Comparison of ENCODE assay signal across 18 cellular contexts in the genomic region with DNA sequence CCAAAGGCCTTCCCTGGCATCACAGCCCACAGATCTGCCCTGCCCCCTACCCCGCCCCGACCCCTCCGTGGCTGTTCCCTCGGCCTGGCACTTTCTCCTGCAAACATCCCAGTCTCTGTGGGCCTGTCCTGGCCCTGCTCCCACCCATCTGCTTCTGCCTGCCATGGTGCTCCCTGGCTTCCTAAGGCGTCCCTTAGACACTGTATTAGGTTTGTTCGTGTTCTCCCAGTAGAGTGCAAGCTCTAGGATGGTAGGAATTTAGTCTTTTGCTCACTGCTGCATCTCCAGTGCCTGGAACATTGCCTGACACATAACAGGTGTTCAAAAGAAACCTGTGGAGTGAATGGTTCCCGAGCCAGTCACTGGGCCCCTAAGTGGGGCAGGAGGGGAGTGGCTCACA.
A peak's percentile ranks its signal among the peaks of the same experiment; 100 is the strongest.
DNase-seq lines count a peak whose midpoint lies in the region; ATAC-seq, FAIRE-seq and TF ChIP-seq lines count a peak whose summit lies in the region.
"Had no signal": no experiment of that assay in that cellular context is flagged by ENCODE, and none has a peak within 500 bp of the region (broad histone marks: within the 10 kb centered on the region; RNA-seq: fewer than 3 reads in every experiment).

No MANE protein-coding gene starts in this region.

- H3K79me2 ChIP-seq in OCI-LY7 (ENCODE audit: insufficient read depth, low read depth, low read length) (no peaks in the 10 kb centered on the region), HepG2 (ENCODE audit: insufficient read depth, low read length) (no peaks in the 10 kb centered on the region)

- FAIRE-seq in HepG2 (lab: Jason Lieb, UNC), result no peak
- FAIRE-seq in urothelium cell line (lab: Jason Lieb, UNC), result peak; percentile 85
- FAIRE-seq: D721Med, RCC 7860 had no signal

- H4K20me1 ChIP-seq in OCI-LY7 (ENCODE audit: insufficient read depth, low read length) (no peaks in the 10 kb centered on the region), HepG2 (ENCODE audit: insufficient read depth, low read length) (no peaks in the 10 kb centered on the region)

- no peaks in the 10 kb centered on the region for H3K36me3 Mint-ChIP-seq in activated naive CD4-positive, alpha-beta T cell treated with anti-CD3 and anti-CD28 coated beads, Interleukin-2, amount 50 U/mL, for 24 hours
- no peaks in the 10 kb centered on the region for H3K36me3 Mint-ChIP-seq in activated naive CD4-positive, alpha-beta T cell treated with anti-CD3 and anti-CD28 coated beads, Interleukin-2, amount 50 U/mL, for 72 hours

- H3K4me3 Mint-ChIP-seq in activated naive CD4-positive, alpha-beta T cell treated with anti-CD3 and anti-CD28 coated beads, Interleukin-2, amount 50 U/mL, for 24 hours, result no peak overlapping the region
- H3K4me3 Mint-ChIP-seq: B cell; CD4-positive, alpha-beta T cell; GM23338; HFFc6 had no signal

- CTCF ChIA-PET in OCI-LY7 (lab: Charles Lee; ENCODE audit: unreplicated experiment), result interaction anchor here (0.5 kb wide), 1 partner anchor 46 kb away, joined by 3 read pairs; no protein-coding TSS in a partner anchor
- CTCF ChIA-PET in HepG2 (lab: Yijun Ruan, JAX; ENCODE audit: low intra/inter-chr PET ratio, low total read pairs), result no interaction called here

- TF ChIP-seq POLR2A in HepG2 (IDR thresholded peaks at IDR 0.05; ENCODE audit: insufficient read depth in 1 of 2, low read depth in 2 of 2, low read length in 2 of 2), result no peak

- POLR2A ChIA-PET in OCI-LY7 (lab: Charles Lee), result interaction anchor here (0.6 kb wide), 1 partner anchor 26 kb away, joined by 5 read pairs; no protein-coding TSS in a partner anchor
- POLR2A ChIA-PET in HepG2 (lab: Yijun Ruan, JAX), result no interaction called here

- H3K27ac ChIP-seq in OCI-LY7 (ENCODE audit: low read depth, low read length, poor library complexity, severe bottlenecking) (no peak overlapping the region), HepG2 (ENCODE audit: extremely low read length, insufficient read depth, low read length) (no peak overlapping the region)
- H3K27ac ChIP-seq: KMS-11 had no signal

- no peaks in the 10 kb centered on the region for H3K27me3 Mint-ChIP-seq in activated naive CD4-positive, alpha-beta T cell treated with anti-CD3 and anti-CD28 coated beads, Interleukin-2, amount 50 U/mL, for 24 hours
- H3K27me3 Mint-ChIP-seq: B cell; CD4-positive, alpha-beta T cell had no signal

- H3K4me3 ChIP-seq in OCI-LY7 (ENCODE audit: low read depth, low read length, poor library complexity, severe bottlenecking) (no peak overlapping the region), HepG2 (replicated peaks in 1 of 3; ENCODE audit: insufficient read depth in 1 of 3, low read depth in 2 of 3, low read length in 3 of 3) (no peak overlapping the region)
- H3K4me3 ChIP-seq: GM23338 had no signal

- peak overlapping the region; percentile 62 for H3K27ac Mint-ChIP-seq in activated naive CD4-positive, alpha-beta T cell treated with anti-CD3 and anti-CD28 coated beads, Interleukin-2, amount 50 U/mL, for 24 hours
- H3K27ac Mint-ChIP-seq in activated naive CD4-positive, alpha-beta T cell treated with anti-CD3 and anti-CD28 coated beads, Interleukin-2, amount 50 U/mL, for 72 hours, result no peak overlapping the region
- H3K27ac Mint-ChIP-seq: B cell; CD4-positive, alpha-beta T cell; GM23338; HFFc6 had no signal

- no peak for TF ChIP-seq CTCF in OCI-LY7 (conservative IDR thresholded peaks at IDR 0.05; ENCODE audit: low read length)
- TF ChIP-seq CTCF in HepG2 (CRISPR knock-in tag; IDR thresholded peaks at IDR 0.05), result no peak

- H2AFZ ChIP-seq in OCI-LY7 (ENCODE audit: low read length) (no peak overlapping the region), HepG2 (ENCODE audit: low read length) (no peak overlapping the region)
- H2AFZ ChIP-seq: GM23338 had no signal

- H3K4me1 ChIP-seq in OCI-LY7 (ENCODE audit: insufficient read depth, low read length, poor library complexity, severe bottlenecking), result peaks cover 83% of the 10 kb centered on the region
- H3K4me1 ChIP-seq in HepG2 (ENCODE audit: insufficient read depth, low read length), result peaks cover 8% of the 10 kb centered on the region

- H3K9me3 ChIP-seq in OCI-LY7 (ENCODE audit: low read length) (no peaks in the 10 kb centered on the region), HepG2 (ENCODE audit: low read length) (no peaks in the 10 kb centered on the region)

- no peak for ATAC-seq in activated naive CD4-positive, alpha-beta T cell treated with anti-CD3 and anti-CD28 coated beads, Interleukin-2, amount 50 U/mL, for 72 hours
- ATAC-seq in HepG2 (no peak), GM18907 (IDR thresholded peaks at IDR 0.05; ENCODE audit: unreplicated experiment) (no peak), HG02678 (IDR thresholded peaks at IDR 0.05; ENCODE audit: unreplicated experiment) (no peak)
- ATAC-seq: GM23338 had no signal

- BruUV-seq in OCI-LY7 (replicated peaks; lab: Mats Ljungman, UMichigan) (no TSS peak), HepG2 (replicated peaks; lab: Mats Ljungman, UMichigan) (TSS peak; percentile 24)

- no peaks in the 10 kb centered on the region for H3K9me3 Mint-ChIP-seq in activated naive CD4-positive, alpha-beta T cell treated with anti-CD3 and anti-CD28 coated beads, Interleukin-2, amount 50 U/mL, for 24 hours
- H3K9me3 Mint-ChIP-seq in activated naive CD4-positive, alpha-beta T cell treated with anti-CD3 and anti-CD28 coated beads, Interleukin-2, amount 50 U/mL, for 72 hours, result no peaks in the 10 kb centered on the region
- H3K9me3 Mint-ChIP-seq: CD4-positive, alpha-beta T cell; GM23338; HFFc6 had no signal

- H3K4me2 ChIP-seq in OCI-LY7 (ENCODE audit: low read length) (0 out of 2 replicates have a peak overlapping the region, but pooled peaks have one; percentile 5), HepG2 (ENCODE audit: low read depth, low read length) (no peak overlapping the region)
- H3K4me2 ChIP-seq: GM23338, KMS-11 had no signal

- TF ChIP-seq RAD21 in HepG2 (CRISPR knock-in tag; IDR thresholded peaks at IDR 0.05), result no peak

- 99% methylated on average over 7 of the region's 7 CpGs for WGBS in HepG2 (ENCODE audit: low lambda C conversion rate)

- in situ Hi-C loops in HepG2 (cut with HindIII; ENCODE audit: extremely low pct_ligation_motif_present, low pct_unique_long_range_greater_than_20kb), result no loop called here

- H3K4me1 Mint-ChIP-seq in activated naive CD4-positive, alpha-beta T cell treated with anti-CD3 and anti-CD28 coated beads, Interleukin-2, amount 50 U/mL, for 24 hours, result no peaks in the 10 kb centered on the region

- H3K36me3 ChIP-seq in OCI-LY7 (ENCODE audit: insufficient read depth, low read length), result no peaks in the 10 kb centered on the region
- H3K36me3 ChIP-seq in HepG2 (replicated peaks in 1 of 2; ENCODE audit: control insufficient read depth in 1 of 2, insufficient read depth in 2 of 2, low read length in 2 of 2), result peaks cover 2 to 31% of the 10 kb centered on the region in 2 experiments; a peak in 4 of 5 replicates

- DNase-seq in activated naive CD4-positive, alpha-beta T cell treated with anti-CD3 and anti-CD28 coated beads, Interleukin-2, amount 50 U/mL, for 72 hours (ENCODE audit: low spot score in 2 of 2), result no peak
- DNase-seq in OCI-LY7 (ENCODE audit: low spot score) (no peak), HepG2 (ENCODE audit: low spot score) (no peak), urothelium cell line (ENCODE audit: low spot score) (no peak)
- DNase-seq: ACHN; CD4-positive, alpha-beta T cell; HFFc6; NCI-H1092; NCI-H1694; SHP77 treated with DMSO at 0.1 percent for 48 hours had no signal

- TF ChIP-seq EP300 in HepG2 (IDR thresholded peaks at IDR 0.05; ENCODE audit: low read depth in 2 of 2, low read length in 2 of 2), result no peak
- TF ChIP-seq EP300 in HepG2 (CRISPR knock-in tag; IDR thresholded peaks at IDR 0.05; ENCODE audit: borderline replicate concordance), result no peak

- no peak overlapping the region for H3K9ac ChIP-seq in HepG2 (ENCODE audit: insufficient read depth, low read depth, low read length)
- H3K9ac ChIP-seq: KMS-11 had no signal

- intact Hi-C loops in OCI-LY7 (cut with micrococcal nuclease; ENCODE audit: unreplicated experiment), result no loop called here
- intact Hi-C loops in HepG2 (cut with micrococcal nuclease; ENCODE audit: unreplicated experiment), result no loop called here

- no peaks in the 10 kb centered on the region for H3K27me3 ChIP-seq in HepG2 (ENCODE audit: control insufficient read depth in 1 of 2, insufficient read depth in 2 of 2, low read length in 2 of 2)

- H3K9me2 ChIP-seq in OCI-LY7 (ENCODE audit: insufficient read depth, low read length), result no peaks in the 10 kb centered on the region

TF ChIP-seq in HepG2, 621 proteins besides CTCF, POLR2A, EP300 and RAD21 (continues in another document):
- TF ChIP-seq ZNF20 (CRISPR knock-in tag; IDR thresholded peaks at IDR 0.05) (no peak), ZSCAN12 (CRISPR knock-in tag; IDR thresholded peaks at IDR 0.05) (no peak), XRCC5 (optimal IDR thresholded peaks at IDR 0.05; ENCODE audit: low read length) (no peak), NKX3-1 (CRISPR knock-in tag; IDR thresholded peaks at IDR 0.05) (no peak), FOSL1 (CRISPR knock-in tag; IDR thresholded peaks at IDR 0.05; ENCODE audit: borderline replicate concordance) (no peak), NFYC (CRISPR knock-in tag; IDR thresholded peaks at IDR 0.05) (no peak), RNF2 (conservative IDR thresholded peaks at IDR 0.05; ENCODE audit: low read depth) (no peak), SOX13 (IDR thresholded peaks at IDR 0.05) (no peak), SOX13 (CRISPR knock-in tag; conservative IDR thresholded peaks at IDR 0.05 in 1 of 2, IDR thresholded peaks at IDR 0.05 in 1 of 2) (no peak)
- TF ChIP-seq, protein P1, sequence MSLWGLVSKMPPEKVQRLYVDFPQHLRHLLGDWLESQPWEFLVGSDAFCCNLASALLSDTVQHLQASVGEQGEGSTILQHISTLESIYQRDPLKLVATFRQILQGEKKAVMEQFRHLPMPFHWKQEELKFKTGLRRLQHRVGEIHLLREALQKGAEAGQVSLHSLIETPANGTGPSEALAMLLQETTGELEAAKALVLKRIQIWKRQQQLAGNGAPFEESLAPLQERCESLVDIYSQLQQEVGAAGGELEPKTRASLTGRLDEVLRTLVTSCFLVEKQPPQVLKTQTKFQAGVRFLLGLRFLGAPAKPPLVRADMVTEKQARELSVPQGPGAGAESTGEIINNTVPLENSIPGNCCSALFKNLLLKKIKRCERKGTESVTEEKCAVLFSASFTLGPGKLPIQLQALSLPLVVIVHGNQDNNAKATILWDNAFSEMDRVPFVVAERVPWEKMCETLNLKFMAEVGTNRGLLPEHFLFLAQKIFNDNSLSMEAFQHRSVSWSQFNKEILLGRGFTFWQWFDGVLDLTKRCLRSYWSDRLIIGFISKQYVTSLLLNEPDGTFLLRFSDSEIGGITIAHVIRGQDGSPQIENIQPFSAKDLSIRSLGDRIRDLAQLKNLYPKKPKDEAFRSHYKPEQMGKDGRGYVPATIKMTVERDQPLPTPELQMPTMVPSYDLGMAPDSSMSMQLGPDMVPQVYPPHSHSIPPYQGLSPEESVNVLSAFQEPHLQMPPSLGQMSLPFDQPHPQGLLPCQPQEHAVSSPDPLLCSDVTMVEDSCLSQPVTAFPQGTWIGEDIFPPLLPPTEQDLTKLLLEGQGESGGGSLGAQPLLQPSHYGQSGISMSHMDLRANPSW (CRISPR knock-in tag; IDR thresholded peaks at IDR 0.05; ENCODE audit: borderline replicate concordance), result no peak
